1 cellular context compared by ENCODE assay signal in genomic region chr1:147241955-147242448, GRCh38.
TF ChIP-seq lines count a peak whose summit lies in the region.

No MANE protein-coding gene starts in this region.

TF ChIP-seq in H1, 55 proteins besides CTCF, POLR2A, EP300 and RAD21:
- TF ChIP-seq KDM5A (IDR thresholded peaks at IDR 0.05; ENCODE audit: low read length) (no peak), RNF2 (IDR thresholded peaks at IDR 0.05; ENCODE audit: borderline replicate concordance, low read depth, low read length, missing control alignments, poor library complexity, severe bottlenecking) (no peak), ZNF274 (IDR thresholded peaks at IDR 0.05; ENCODE audit: borderline replicate concordance, extremely low read depth, low read length) (no peak), MAX (IDR thresholded peaks at IDR 0.05) (no peak), CHD2 (IDR thresholded peaks at IDR 0.05; ENCODE audit: low read length) (no peak), EGR1 (IDR thresholded peaks at IDR 0.05; ENCODE audit: borderline replicate concordance, low read depth, low read length) (no peak), CTBP2 (IDR thresholded peaks at IDR 0.05; ENCODE audit: borderline replicate concordance, insufficient read depth, insufficient read length, low read length) (no peak), RFX5 (IDR thresholded peaks at IDR 0.05; ENCODE audit: borderline replicate concordance, low read depth, low read length) (no peak), TAF7 (optimal IDR thresholded peaks at IDR 0.05; ENCODE audit: borderline replicate concordance, low read depth, low read length) (no peak), SP4 (IDR thresholded peaks at IDR 0.05; ENCODE audit: low read length) (no peak), TCF12 (IDR thresholded peaks at IDR 0.05; ENCODE audit: low read depth, low read length) (no peak)
